ENCODE assay signal across 1 cellular context in the genomic region with DNA sequence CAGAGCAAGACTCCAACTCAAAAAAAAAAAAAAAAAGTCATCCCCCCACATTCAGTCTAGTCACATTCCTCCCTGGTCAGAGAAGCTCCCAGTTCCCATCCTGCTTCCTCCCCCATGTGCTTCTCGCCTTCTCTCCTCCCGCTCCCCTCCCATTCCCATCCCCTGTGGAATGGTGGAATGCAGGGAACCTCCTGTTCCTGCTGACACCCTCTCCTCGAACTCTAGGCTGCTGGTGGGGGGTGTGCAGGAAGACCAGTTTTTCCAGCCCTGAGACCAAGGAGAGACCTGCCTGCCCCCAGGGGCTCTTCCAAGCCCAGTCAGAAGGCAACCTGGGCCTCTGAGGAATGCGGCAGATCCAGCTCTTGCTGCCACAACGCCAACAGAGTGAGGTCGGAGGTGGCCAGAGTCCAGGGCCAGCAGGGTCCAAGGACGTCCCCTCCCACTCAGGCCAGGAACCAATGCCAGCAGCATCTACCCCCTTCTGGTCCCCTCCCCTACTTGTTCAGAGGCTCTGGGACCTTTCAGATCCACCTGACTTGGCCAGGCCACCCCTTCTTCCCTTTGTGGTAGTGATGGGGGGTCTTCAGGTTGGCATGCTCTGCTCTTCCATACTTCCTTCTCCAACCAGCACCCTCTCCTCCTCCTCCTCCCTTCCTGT.
TF ChIP-seq lines count a peak whose summit lies in the region.

No MANE protein-coding gene starts in this region.

TF ChIP-seq in HepG2, 621 proteins besides CTCF, POLR2A, EP300 and RAD21 (continued from another document and continues in another):
- TF ChIP-seq, protein P1, sequence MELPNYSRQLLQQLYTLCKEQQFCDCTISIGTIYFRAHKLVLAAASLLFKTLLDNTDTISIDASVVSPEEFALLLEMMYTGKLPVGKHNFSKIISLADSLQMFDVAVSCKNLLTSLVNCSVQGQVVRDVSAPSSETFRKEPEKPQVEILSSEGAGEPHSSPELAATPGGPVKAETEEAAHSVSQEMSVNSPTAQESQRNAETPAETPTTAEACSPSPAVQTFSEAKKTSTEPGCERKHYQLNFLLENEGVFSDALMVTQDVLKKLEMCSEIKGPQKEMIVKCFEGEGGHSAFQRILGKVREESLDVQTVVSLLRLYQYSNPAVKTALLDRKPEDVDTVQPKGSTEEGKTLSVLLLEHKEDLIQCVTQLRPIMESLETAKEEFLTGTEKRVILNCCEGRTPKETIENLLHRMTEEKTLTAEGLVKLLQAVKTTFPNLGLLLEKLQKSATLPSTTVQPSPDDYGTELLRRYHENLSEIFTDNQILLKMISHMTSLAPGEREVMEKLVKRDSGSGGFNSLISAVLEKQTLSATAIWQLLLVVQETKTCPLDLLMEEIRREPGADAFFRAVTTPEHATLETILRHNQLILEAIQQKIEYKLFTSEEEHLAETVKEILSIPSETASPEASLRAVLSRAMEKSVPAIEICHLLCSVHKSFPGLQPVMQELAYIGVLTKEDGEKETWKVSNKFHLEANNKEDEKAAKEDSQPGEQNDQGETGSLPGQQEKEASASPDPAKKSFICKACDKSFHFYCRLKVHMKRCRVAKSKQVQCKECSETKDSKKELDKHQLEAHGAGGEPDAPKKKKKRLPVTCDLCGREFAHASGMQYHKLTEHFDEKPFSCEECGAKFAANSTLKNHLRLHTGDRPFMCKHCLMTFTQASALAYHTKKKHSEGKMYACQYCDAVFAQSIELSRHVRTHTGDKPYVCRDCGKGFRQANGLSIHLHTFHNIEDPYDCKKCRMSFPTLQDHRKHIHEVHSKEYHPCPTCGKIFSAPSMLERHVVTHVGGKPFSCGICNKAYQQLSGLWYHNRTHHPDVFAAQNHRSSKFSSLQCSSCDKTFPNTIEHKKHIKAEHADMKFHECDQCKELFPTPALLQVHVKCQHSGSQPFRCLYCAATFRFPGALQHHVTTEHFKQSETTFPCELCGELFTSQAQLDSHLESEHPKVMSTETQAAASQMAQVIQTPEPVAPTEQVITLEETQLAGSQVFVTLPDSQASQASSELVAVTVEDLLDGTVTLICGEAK (IDR thresholded peaks at IDR 0.05) = no peak
- TF ChIP-seq, protein P1 (CRISPR knock-in tag; IDR thresholded peaks at IDR 0.05) = peak; percentile 31; the same call in 1 of the 2 replicates
- no peak for TF ChIP-seq TRIM24 (CRISPR knock-in tag; IDR thresholded peaks at IDR 0.05)
- no peak for TF ChIP-seq TMF1 (CRISPR knock-in tag; IDR thresholded peaks at IDR 0.05; ENCODE audit: low read depth)
- peak; percentile 31; the same call in 1 of the 2 replicates for TF ChIP-seq ETV5 (CRISPR knock-in tag; IDR thresholded peaks at IDR 0.05; ENCODE audit: borderline replicate concordance)
- TF ChIP-seq, protein P2, sequence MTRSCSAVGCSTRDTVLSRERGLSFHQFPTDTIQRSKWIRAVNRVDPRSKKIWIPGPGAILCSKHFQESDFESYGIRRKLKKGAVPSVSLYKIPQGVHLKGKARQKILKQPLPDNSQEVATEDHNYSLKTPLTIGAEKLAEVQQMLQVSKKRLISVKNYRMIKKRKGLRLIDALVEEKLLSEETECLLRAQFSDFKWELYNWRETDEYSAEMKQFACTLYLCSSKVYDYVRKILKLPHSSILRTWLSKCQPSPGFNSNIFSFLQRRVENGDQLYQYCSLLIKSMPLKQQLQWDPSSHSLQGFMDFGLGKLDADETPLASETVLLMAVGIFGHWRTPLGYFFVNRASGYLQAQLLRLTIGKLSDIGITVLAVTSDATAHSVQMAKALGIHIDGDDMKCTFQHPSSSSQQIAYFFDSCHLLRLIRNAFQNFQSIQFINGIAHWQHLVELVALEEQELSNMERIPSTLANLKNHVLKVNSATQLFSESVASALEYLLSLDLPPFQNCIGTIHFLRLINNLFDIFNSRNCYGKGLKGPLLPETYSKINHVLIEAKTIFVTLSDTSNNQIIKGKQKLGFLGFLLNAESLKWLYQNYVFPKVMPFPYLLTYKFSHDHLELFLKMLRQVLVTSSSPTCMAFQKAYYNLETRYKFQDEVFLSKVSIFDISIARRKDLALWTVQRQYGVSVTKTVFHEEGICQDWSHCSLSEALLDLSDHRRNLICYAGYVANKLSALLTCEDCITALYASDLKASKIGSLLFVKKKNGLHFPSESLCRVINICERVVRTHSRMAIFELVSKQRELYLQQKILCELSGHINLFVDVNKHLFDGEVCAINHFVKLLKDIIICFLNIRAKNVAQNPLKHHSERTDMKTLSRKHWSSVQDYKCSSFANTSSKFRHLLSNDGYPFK (CRISPR knock-in tag; IDR thresholded peaks at IDR 0.05; ENCODE audit: borderline replicate concordance) = peak; percentile 35; the same call in 1 of the 2 replicates
- no peak for TF ChIP-seq TBL1XR1 (IDR thresholded peaks at IDR 0.05; ENCODE audit: borderline replicate concordance, low read length, partially characterized antibody)
- peak; percentile 66 for TF ChIP-seq SP4 (CRISPR knock-in tag; IDR thresholded peaks at IDR 0.05)
- TF ChIP-seq ZNF510 (CRISPR knock-in tag; IDR thresholded peaks at IDR 0.05; ENCODE audit: low read depth) = no peak
- no peak for TF ChIP-seq ZBTB1 (CRISPR knock-in tag; IDR thresholded peaks at IDR 0.05; ENCODE audit: borderline replicate concordance)
- TF ChIP-seq ZNF788 (CRISPR knock-in tag; IDR thresholded peaks at IDR 0.05; ENCODE audit: borderline replicate concordance) = peak; percentile 95; the same call in 1 of the 2 replicates
- TF ChIP-seq MYC (CRISPR knock-in tag; IDR thresholded peaks at IDR 0.05; ENCODE audit: borderline replicate concordance) = peak; percentile 82; the same call in 1 of the 2 replicates
- TF ChIP-seq DPF2 (CRISPR knock-in tag; IDR thresholded peaks at IDR 0.05; ENCODE audit: borderline replicate concordance, low read depth) = peak; percentile 89
- TF ChIP-seq ZNF878 (CRISPR knock-in tag; IDR thresholded peaks at IDR 0.05) = no peak
- TF ChIP-seq, protein P3, sequence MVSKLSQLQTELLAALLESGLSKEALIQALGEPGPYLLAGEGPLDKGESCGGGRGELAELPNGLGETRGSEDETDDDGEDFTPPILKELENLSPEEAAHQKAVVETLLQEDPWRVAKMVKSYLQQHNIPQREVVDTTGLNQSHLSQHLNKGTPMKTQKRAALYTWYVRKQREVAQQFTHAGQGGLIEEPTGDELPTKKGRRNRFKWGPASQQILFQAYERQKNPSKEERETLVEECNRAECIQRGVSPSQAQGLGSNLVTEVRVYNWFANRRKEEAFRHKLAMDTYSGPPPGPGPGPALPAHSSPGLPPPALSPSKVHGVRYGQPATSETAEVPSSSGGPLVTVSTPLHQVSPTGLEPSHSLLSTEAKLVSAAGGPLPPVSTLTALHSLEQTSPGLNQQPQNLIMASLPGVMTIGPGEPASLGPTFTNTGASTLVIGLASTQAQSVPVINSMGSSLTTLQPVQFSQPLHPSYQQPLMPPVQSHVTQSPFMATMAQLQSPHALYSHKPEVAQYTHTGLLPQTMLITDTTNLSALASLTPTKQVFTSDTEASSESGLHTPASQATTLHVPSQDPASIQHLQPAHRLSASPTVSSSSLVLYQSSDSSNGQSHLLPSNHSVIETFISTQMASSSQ (IDR thresholded peaks at IDR 0.05; ENCODE audit: low read depth) = no peak
- TF ChIP-seq, protein P3 (CRISPR knock-in tag; IDR thresholded peaks at IDR 0.05; ENCODE audit: borderline replicate concordance) = peak; percentile 59; the same call in 1 of the 2 replicates
- no peak for TF ChIP-seq ADNP (CRISPR knock-in tag; IDR thresholded peaks at IDR 0.05)
- peak; percentile 63 for TF ChIP-seq SP2 (CRISPR knock-in tag; IDR thresholded peaks at IDR 0.05)
- TF ChIP-seq ZNF569 (CRISPR knock-in tag; IDR thresholded peaks at IDR 0.05; ENCODE audit: borderline replicate concordance) = no peak
- no peak; the same call in 1 of the 2 replicates for TF ChIP-seq ZNF550 (CRISPR knock-in tag; IDR thresholded peaks at IDR 0.05; ENCODE audit: borderline replicate concordance)
- TF ChIP-seq, protein P4, sequence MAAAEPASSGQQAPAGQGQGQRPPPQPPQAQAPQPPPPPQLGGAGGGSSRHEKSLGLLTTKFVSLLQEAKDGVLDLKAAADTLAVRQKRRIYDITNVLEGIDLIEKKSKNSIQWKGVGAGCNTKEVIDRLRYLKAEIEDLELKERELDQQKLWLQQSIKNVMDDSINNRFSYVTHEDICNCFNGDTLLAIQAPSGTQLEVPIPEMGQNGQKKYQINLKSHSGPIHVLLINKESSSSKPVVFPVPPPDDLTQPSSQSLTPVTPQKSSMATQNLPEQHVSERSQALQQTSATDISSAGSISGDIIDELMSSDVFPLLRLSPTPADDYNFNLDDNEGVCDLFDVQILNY (CRISPR knock-in tag; conservative IDR thresholded peaks at IDR 0.05) = no peak
- no peak; the same call in 1 of the 2 replicates for TF ChIP-seq KDM5A (IDR thresholded peaks at IDR 0.05; ENCODE audit: borderline replicate concordance, low read length)
- TF ChIP-seq TP53 (CRISPR knock-in tag; conservative IDR thresholded peaks at IDR 0.05) = no peak
- no peak for TF ChIP-seq TCF12 (IDR thresholded peaks at IDR 0.05)
- 0 out of 2 replicates have a peak, but pooled peaks have one; percentile 76 for TF ChIP-seq TCF12 (CRISPR knock-in tag; IDR thresholded peaks at IDR 0.05)
- TF ChIP-seq, protein P5, sequence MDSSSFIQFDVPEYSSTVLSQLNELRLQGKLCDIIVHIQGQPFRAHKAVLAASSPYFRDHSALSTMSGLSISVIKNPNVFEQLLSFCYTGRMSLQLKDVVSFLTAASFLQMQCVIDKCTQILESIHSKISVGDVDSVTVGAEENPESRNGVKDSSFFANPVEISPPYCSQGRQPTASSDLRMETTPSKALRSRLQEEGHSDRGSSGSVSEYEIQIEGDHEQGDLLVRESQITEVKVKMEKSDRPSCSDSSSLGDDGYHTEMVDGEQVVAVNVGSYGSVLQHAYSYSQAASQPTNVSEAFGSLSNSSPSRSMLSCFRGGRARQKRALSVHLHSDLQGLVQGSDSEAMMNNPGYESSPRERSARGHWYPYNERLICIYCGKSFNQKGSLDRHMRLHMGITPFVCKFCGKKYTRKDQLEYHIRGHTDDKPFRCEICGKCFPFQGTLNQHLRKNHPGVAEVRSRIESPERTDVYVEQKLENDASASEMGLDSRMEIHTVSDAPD (CRISPR knock-in tag; IDR thresholded peaks at IDR 0.05) = peak; percentile 64; the same call in 1 of the 2 replicates
- TF ChIP-seq BORCS8-MEF2B (CRISPR knock-in tag; IDR thresholded peaks at IDR 0.05) = peak; percentile 60; the same call in 1 of the 2 replicates
- peak; percentile 88 for TF ChIP-seq ZMYM4 (CRISPR knock-in tag; IDR thresholded peaks at IDR 0.05)
- TF ChIP-seq, protein P6, sequence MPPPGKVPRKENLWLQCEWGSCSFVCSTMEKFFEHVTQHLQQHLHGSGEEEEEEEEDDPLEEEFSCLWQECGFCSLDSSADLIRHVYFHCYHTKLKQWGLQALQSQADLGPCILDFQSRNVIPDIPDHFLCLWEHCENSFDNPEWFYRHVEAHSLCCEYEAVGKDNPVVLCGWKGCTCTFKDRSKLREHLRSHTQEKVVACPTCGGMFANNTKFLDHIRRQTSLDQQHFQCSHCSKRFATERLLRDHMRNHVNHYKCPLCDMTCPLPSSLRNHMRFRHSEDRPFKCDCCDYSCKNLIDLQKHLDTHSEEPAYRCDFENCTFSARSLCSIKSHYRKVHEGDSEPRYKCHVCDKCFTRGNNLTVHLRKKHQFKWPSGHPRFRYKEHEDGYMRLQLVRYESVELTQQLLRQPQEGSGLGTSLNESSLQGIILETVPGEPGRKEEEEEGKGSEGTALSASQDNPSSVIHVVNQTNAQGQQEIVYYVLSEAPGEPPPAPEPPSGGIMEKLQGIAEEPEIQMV (CRISPR knock-in tag; IDR thresholded peaks at IDR 0.05; ENCODE audit: low read depth) = no peak
- TF ChIP-seq ISL2 (CRISPR knock-in tag; IDR thresholded peaks at IDR 0.05) = peak; percentile 61; the same call in 1 of the 2 replicates
- TF ChIP-seq FOXK2 (IDR thresholded peaks at IDR 0.05) = no peak
- no peak for TF ChIP-seq RARG (CRISPR knock-in tag; IDR thresholded peaks at IDR 0.05; ENCODE audit: low read depth)
